In genomic region chr16:4685776-4686496, GRCh38 we compare ENCODE assay signal across 24 cellular contexts. TPM values are rescaled to one million over a fixed set of nuclear protein-coding genes. Genes with fewer than 3 reads are reported as not detected.
DNase-seq lines count a peak whose midpoint lies in the region; ATAC-seq and TF ChIP-seq lines count a peak whose summit lies in the region.
"Had no signal": no experiment of that assay in that cellular context is flagged by ENCODE, and none has a peak within 500 bp of the region (broad histone marks: within the 10 kb centered on the region; RNA-seq: fewer than 3 reads in every experiment).

No MANE protein-coding gene starts in this region.

- TF ChIP-seq CTCF in HL-60 (IDR thresholded peaks at IDR 0.05; ENCODE audit: insufficient read depth, low read length) (no peak), endothelial cell (IDR thresholded peaks at IDR 0.05; ENCODE audit: unreplicated experiment) (no peak), psoas muscle (IDR thresholded peaks at IDR 0.05) (no peak)

- no peaks in the 10 kb centered on the region for H3K9me3 Mint-ChIP-seq in activated CD8-positive, alpha-beta memory T cell treated with anti-CD3 and anti-CD28 coated beads, Interleukin-2, amount 10 ng/mL, durations not matched to agents 7 days and 5 days (ENCODE audit: low read depth)
- H3K9me3 Mint-ChIP-seq in endothelial cell (ENCODE audit: unreplicated experiment), result no peaks in the 10 kb centered on the region
- H3K9me3 Mint-ChIP-seq in activated T-helper 2 cell treated with anti-CD3 and anti-CD28 coated beads, Interferon-gamma antibody, Interleukin-2, Interleukin-4, amounts not matched to agents 10 μg/mL and 5 μg/mL and 100 μg/mL, durations not matched to agents 14 hours and 24 hours and 36 hours, result no peaks in the 10 kb centered on the region
- H3K9me3 Mint-ChIP-seq: CD8-positive, alpha-beta T cell had no signal

- intact Hi-C loops in psoas muscle (cut with DNase I), result no loop called here
- intact Hi-C loops in activated T-helper 2 cell treated with anti-CD3 and anti-CD28 coated beads, Interferon-gamma antibody, Interleukin-2, Interleukin-4, amounts not matched to agents 10 μg/mL and 5 μg/mL and 100 μg/mL, durations not matched to agents 14 hours and 24 hours and 36 hours (cut with micrococcal nuclease), result no loop called here

- H3K27ac ChIP-seq in HL-60 (replicated peaks) (peak overlapping the region; percentile 54), psoas muscle (peak overlapping the region; percentile 70)

- H3K4me3 ChIP-seq in HL-60 (replicated peaks; ENCODE audit: insufficient read depth, low read length), result no peak overlapping the region
- H3K4me3 ChIP-seq in psoas muscle, result no peak overlapping the region

- CTCF ChIA-PET in activated CD8-positive, alpha-beta memory T cell treated with anti-CD3 and anti-CD28 coated beads, Interleukin-2, amount 10 ng/mL, durations not matched to agents 7 days and 5 days (lab: Charles Lee), result no interaction called here

- H3K27me3 ChIP-seq in HL-60 (ENCODE audit: insufficient read depth, poor library complexity, severe bottlenecking) (no peaks in the 10 kb centered on the region), psoas muscle (ENCODE audit: insufficient read depth in 3 of 3, low read length in 2 of 3) (no peaks in the 10 kb centered on the region)

- peaks cover 27% of the 10 kb centered on the region for H3K4me1 ChIP-seq in psoas muscle

- H3K9me3 ChIP-seq in psoas muscle, result no peaks in the 10 kb centered on the region

- no peak for DNase-seq in activated CD8-positive, alpha-beta memory T cell treated with anti-CD3 and anti-CD28 coated beads, Interleukin-2, amount 10 ng/mL, durations not matched to agents 7 days and 5 days
- DNase-seq in activated CD8-positive, alpha-beta memory T cell treated with anti-CD3 and anti-CD28 coated beads, Interleukin-2, amount 50 U/mL, for 48 hours, result no peak
- DNase-seq in HL-60 (ENCODE audit: low read depth in 1 of 2, low spot score in 1 of 2), result peak in 1 of 2 experiments; percentile 89
- no peak for DNase-seq in endothelial cell (ENCODE audit: low spot score)
- peak in 1 of 2 donors; percentile 52 for DNase-seq in psoas muscle
- DNase-seq in activated T-helper 2 cell treated with anti-CD3 and anti-CD28 coated beads, Interferon-gamma antibody, Interleukin-2, Interleukin-4, amounts not matched to agents 10 μg/mL and 5 μg/mL and 100 μg/mL, durations not matched to agents 14 hours and 24 hours and 36 hours (ENCODE audit: low spot score), result no peak
- no peak for DNase-seq in activated CD4-positive, alpha-beta T cell treated with anti-CD3 and anti-CD28 coated beads for 1 hour
- DNase-seq: 8988T; Calu3; CD8-positive, alpha-beta T cell; DMS153; GOT3; HCEC 1CT; Karpas-422; NCI-H1417; NCI-H1694 treated with DMSO at 0.1 percent for 48 hours; NCI-H2081 treated with DMSO at 0.1 percent for 48 hours; NCI-H2171 treated with DMSO at 0.1 percent for 48 hours; NCI-H524 treated with DMSO at 0.1 percent for 48 hours; NCI-H82; OCI-M1 had no signal

- H3K27me3 Mint-ChIP-seq in activated CD8-positive, alpha-beta memory T cell treated with anti-CD3 and anti-CD28 coated beads, Interleukin-2, amount 10 ng/mL, durations not matched to agents 7 days and 5 days, result no peaks in the 10 kb centered on the region
- peaks cover 9% of the 10 kb centered on the region for H3K27me3 Mint-ChIP-seq in endothelial cell (ENCODE audit: unreplicated experiment)
- H3K27me3 Mint-ChIP-seq in activated T-helper 2 cell treated with anti-CD3 and anti-CD28 coated beads, Interferon-gamma antibody, Interleukin-2, Interleukin-4, amounts not matched to agents 10 μg/mL and 5 μg/mL and 100 μg/mL, durations not matched to agents 14 hours and 24 hours and 36 hours (ENCODE audit: low read depth), result no peaks in the 10 kb centered on the region

- ATAC-seq in activated CD8-positive, alpha-beta memory T cell treated with anti-CD3 and anti-CD28 coated beads, Interleukin-2, amount 10 ng/mL, durations not matched to agents 7 days and 5 days, result no peak
- ATAC-seq in psoas muscle (no peak), HG03139 (IDR thresholded peaks at IDR 0.05; ENCODE audit: unreplicated experiment) (no peak)
- ATAC-seq: CD8-positive, alpha-beta T cell; Right ventricle myocardium inferior had no signal

- 94 to 95% (median 94%) methylated on average over 38 of the region's 38 CpGs for WGBS in psoas muscle, 3 donors

- peaks cover 2 to 70% of the 10 kb centered on the region in 2 donors for H3K36me3 ChIP-seq in psoas muscle (ENCODE audit: insufficient read depth in 1 of 2, low read depth in 1 of 2)

- H3K4me1 Mint-ChIP-seq in activated CD8-positive, alpha-beta memory T cell treated with anti-CD3 and anti-CD28 coated beads, Interleukin-2, amount 10 ng/mL, durations not matched to agents 7 days and 5 days, result peaks cover 1% of the 10 kb centered on the region
- H3K4me1 Mint-ChIP-seq in endothelial cell (ENCODE audit: unreplicated experiment), result no peaks in the 10 kb centered on the region
- H3K4me1 Mint-ChIP-seq in activated T-helper 2 cell treated with anti-CD3 and anti-CD28 coated beads, Interferon-gamma antibody, Interleukin-2, Interleukin-4, amounts not matched to agents 10 μg/mL and 5 μg/mL and 100 μg/mL, durations not matched to agents 14 hours and 24 hours and 36 hours (ENCODE audit: low read depth), result no peaks in the 10 kb centered on the region

- H3K27ac Mint-ChIP-seq in activated CD8-positive, alpha-beta memory T cell treated with anti-CD3 and anti-CD28 coated beads, Interleukin-2, amount 10 ng/mL, durations not matched to agents 7 days and 5 days, result peak overlapping the region; percentile 54
- no peak overlapping the region for H3K27ac Mint-ChIP-seq in endothelial cell (ENCODE audit: unreplicated experiment)
- H3K27ac Mint-ChIP-seq in activated T-helper 2 cell treated with anti-CD3 and anti-CD28 coated beads, Interferon-gamma antibody, Interleukin-2, Interleukin-4, amounts not matched to agents 10 μg/mL and 5 μg/mL and 100 μg/mL, durations not matched to agents 14 hours and 24 hours and 36 hours, result no peak overlapping the region
- H3K27ac Mint-ChIP-seq: CD8-positive, alpha-beta T cell had no signal

- H3K36me3 Mint-ChIP-seq in activated CD8-positive, alpha-beta memory T cell treated with anti-CD3 and anti-CD28 coated beads, Interleukin-2, amount 10 ng/mL, durations not matched to agents 7 days and 5 days, result peaks cover 5% of the 10 kb centered on the region
- peaks cover 20% of the 10 kb centered on the region for H3K36me3 Mint-ChIP-seq in endothelial cell (ENCODE audit: low read depth, unreplicated experiment)
- peaks cover 32% of the 10 kb centered on the region for H3K36me3 Mint-ChIP-seq in activated T-helper 2 cell treated with anti-CD3 and anti-CD28 coated beads, Interferon-gamma antibody, Interleukin-2, Interleukin-4, amounts not matched to agents 10 μg/mL and 5 μg/mL and 100 μg/mL, durations not matched to agents 14 hours and 24 hours and 36 hours (ENCODE audit: low read depth)

- no peak overlapping the region for H3K4me3 Mint-ChIP-seq in activated CD8-positive, alpha-beta memory T cell treated with anti-CD3 and anti-CD28 coated beads, Interleukin-2, amount 10 ng/mL, durations not matched to agents 7 days and 5 days
- H3K4me3 Mint-ChIP-seq in endothelial cell (ENCODE audit: unreplicated experiment), result peak overlapping the region; percentile 25
- no peak overlapping the region for H3K4me3 Mint-ChIP-seq in activated T-helper 2 cell treated with anti-CD3 and anti-CD28 coated beads, Interferon-gamma antibody, Interleukin-2, Interleukin-4, amounts not matched to agents 10 μg/mL and 5 μg/mL and 100 μg/mL, durations not matched to agents 14 hours and 24 hours and 36 hours (ENCODE audit: low read depth)
- H3K4me3 Mint-ChIP-seq: CD8-positive, alpha-beta T cell had no signal

RNA-seq across cellular contexts. Expression of gene NUDT16L1, which starts 7.4 kb away (rescaled TPM):
- 10 to 100 TPM; 31.6 to 35.6 TPM for total RNA-seq in activated CD8-positive, alpha-beta memory T cell treated with anti-CD3 and anti-CD28 coated beads, Interleukin-2, amount 10 ng/mL, durations not matched to agents 7 days and 5 days
- total RNA-seq in endothelial cell (ENCODE audit: unreplicated experiment) (43.1 TPM), psoas muscle (10 to 100 TPM in 1 of 4 donors, 1 to 10 TPM in 3; 6.3 to 20.2 (median 8.4) TPM)
- 1 to 10 TPM; 6.6 to 9.7 (median 7.4) TPM for polyA plus RNA-seq in psoas muscle
- 34.1 and 35.5 TPM in 2 replicates for total RNA-seq in activated T-helper 2 cell treated with anti-CD3 and anti-CD28 coated beads, Interferon-gamma antibody, Interleukin-2, Interleukin-4, amounts not matched to agents 10 μg/mL and 5 μg/mL and 100 μg/mL, durations not matched to agents 14 hours and 24 hours and 36 hours

RNA-seq across cellular contexts. Expression of gene ANKS3, which starts 48.1 kb away (rescaled TPM):
- 10 to 100 TPM; 16.2 to 17.1 TPM for total RNA-seq in activated CD8-positive, alpha-beta memory T cell treated with anti-CD3 and anti-CD28 coated beads, Interleukin-2, amount 10 ng/mL, durations not matched to agents 7 days and 5 days
- total RNA-seq in endothelial cell (ENCODE audit: unreplicated experiment) (15.6 TPM), psoas muscle (1 to 10 TPM; 5.2 to 9.1 (median 7.4) TPM)
- 10 to 100 TPM; 10.7 to 15.0 (median 14.2) TPM for polyA plus RNA-seq in psoas muscle
- total RNA-seq in activated T-helper 2 cell treated with anti-CD3 and anti-CD28 coated beads, Interferon-gamma antibody, Interleukin-2, Interleukin-4, amounts not matched to agents 10 μg/mL and 5 μg/mL and 100 μg/mL, durations not matched to agents 14 hours and 24 hours and 36 hours, result 18.6 and 20.6 TPM in 2 replicates

RNA-seq across cellular contexts. Expression of gene DNAAF8, which starts 48.4 kb away (rescaled TPM):
- under 1 TPM in 1 of 2 experiments, not detected in 1; 0.30 TPM for total RNA-seq in activated CD8-positive, alpha-beta memory T cell treated with anti-CD3 and anti-CD28 coated beads, Interleukin-2, amount 10 ng/mL, durations not matched to agents 7 days and 5 days
- total RNA-seq in endothelial cell (ENCODE audit: unreplicated experiment) (0.18 TPM), psoas muscle (1 to 10 TPM in 1 of 4 donors, under 1 TPM in 2, not detected in 1; 0.42 to 1.1 (median 0.71) TPM)
- 1 to 10 TPM; 1.2 to 2.1 (median 1.8) TPM for polyA plus RNA-seq in psoas muscle
- total RNA-seq in activated T-helper 2 cell treated with anti-CD3 and anti-CD28 coated beads, Interferon-gamma antibody, Interleukin-2, Interleukin-4, amounts not matched to agents 10 μg/mL and 5 μg/mL and 100 μg/mL, durations not matched to agents 14 hours and 24 hours and 36 hours, result 0.11 TPM in 1 of 2 replicates, not detected in the other
- total RNA-seq: CD8-positive, alpha-beta T cell; G401 had no signal
